Comparison of ENCODE assay signal across 1 cellular context in the genomic region with DNA sequence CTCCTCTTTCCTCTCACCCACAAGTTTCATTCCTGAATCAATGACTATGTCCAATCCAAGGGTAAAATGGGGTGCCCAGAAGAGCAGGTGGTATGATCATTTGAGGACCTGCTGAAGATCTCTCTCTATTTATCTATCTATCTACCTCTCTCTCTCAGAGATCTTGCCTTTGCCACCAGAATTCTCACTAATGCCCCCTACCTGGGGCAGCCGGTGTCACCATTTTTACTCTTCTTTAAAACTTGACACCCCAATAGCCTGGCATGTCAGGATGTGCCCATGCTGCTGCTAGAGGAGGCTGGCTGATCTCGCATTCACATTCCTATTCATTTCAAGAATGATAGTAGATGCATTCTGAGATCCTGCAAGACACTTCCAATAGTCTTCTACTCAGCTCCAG.
TF ChIP-seq lines count a peak whose summit lies in the region.

No MANE protein-coding gene starts in this region.

TF ChIP-seq in WTC11, 78 proteins besides CTCF, POLR2A, EP300 and RAD21 (continued from another document):
- TF ChIP-seq, protein P1, sequence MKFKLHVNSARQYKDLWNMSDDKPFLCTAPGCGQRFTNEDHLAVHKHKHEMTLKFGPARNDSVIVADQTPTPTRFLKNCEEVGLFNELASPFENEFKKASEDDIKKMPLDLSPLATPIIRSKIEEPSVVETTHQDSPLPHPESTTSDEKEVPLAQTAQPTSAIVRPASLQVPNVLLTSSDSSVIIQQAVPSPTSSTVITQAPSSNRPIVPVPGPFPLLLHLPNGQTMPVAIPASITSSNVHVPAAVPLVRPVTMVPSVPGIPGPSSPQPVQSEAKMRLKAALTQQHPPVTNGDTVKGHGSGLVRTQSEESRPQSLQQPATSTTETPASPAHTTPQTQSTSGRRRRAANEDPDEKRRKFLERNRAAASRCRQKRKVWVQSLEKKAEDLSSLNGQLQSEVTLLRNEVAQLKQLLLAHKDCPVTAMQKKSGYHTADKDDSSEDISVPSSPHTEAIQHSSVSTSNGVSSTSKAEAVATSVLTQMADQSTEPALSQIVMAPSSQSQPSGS (CRISPR knock-in tag; IDR thresholded peaks at IDR 0.05; ENCODE audit: borderline replicate concordance, low read depth): no peak
- TF ChIP-seq TP53 (CRISPR knock-in tag; IDR thresholded peaks at IDR 0.05): no peak
- TF ChIP-seq IRF2 (CRISPR knock-in tag; IDR thresholded peaks at IDR 0.05; ENCODE audit: borderline replicate concordance, low read depth): no peak
